In genomic region chr2:9000442-9000841, GRCh38 we compare ENCODE assay signal across 19 cellular contexts. TPM values are rescaled to one million over a fixed set of nuclear protein-coding genes. Genes with fewer than 3 reads are reported as not detected.
DNase-seq lines count a peak whose midpoint lies in the region; ATAC-seq and TF ChIP-seq lines count a peak whose summit lies in the region.
"Had no signal": no experiment of that assay in that cellular context is flagged by ENCODE, and none has a peak within 500 bp of the region (broad histone marks: within the 10 kb centered on the region; RNA-seq: fewer than 3 reads in every experiment).

No MANE protein-coding gene starts in this region.

- H2BK20ac ChIP-seq in IMR-90 (ENCODE audit: low read depth, low read length): no peak overlapping the region

- no peak overlapping the region for H3K27ac ChIP-seq in IMR-90 (ENCODE audit: insufficient read depth, low read length)
- H3K27ac ChIP-seq in VCaP: peak overlapping the region; percentile 89
- H3K27ac ChIP-seq in mucosa of rectum (ENCODE audit: low read depth in 2 of 2, low read length in 2 of 2): peak overlapping the region; percentile 16 to 28
- H3K27ac ChIP-seq: Peyer's patch had no signal

- no peak for ATAC-seq in IMR-90 (ENCODE audit: low read depth)
- ATAC-seq: CD8-positive, alpha-beta T cell; HCT116 had no signal

- H2BK120ac ChIP-seq in IMR-90 (ENCODE audit: low read depth, low read length): no peak overlapping the region

- intact Hi-C loops in Calu3 (cut with micrococcal nuclease; ENCODE audit: unreplicated experiment): loop anchor here (5.0 kb wide), 1 partner anchor 107 kb away; no protein-coding TSS in a partner anchor
- intact Hi-C loops in IMR-90 (cut with micrococcal nuclease): loop anchor here (5.0 kb wide), 1 partner anchor 128 kb away; no protein-coding TSS in a partner anchor

- no peak overlapping the region for H3K4ac ChIP-seq in IMR-90 (ENCODE audit: low read depth, low read length)

- H3K9me3 ChIP-seq in IMR-90 (ENCODE audit: control insufficient read depth, insufficient read depth, low read length) (no peaks in the 10 kb centered on the region), mucosa of rectum (ENCODE audit: control insufficient read depth in 2 of 2, low read length in 2 of 2) (no peaks in the 10 kb centered on the region)
- H3K9me3 ChIP-seq: Peyer's patch had no signal

- H3K18ac ChIP-seq in IMR-90 (ENCODE audit: low read depth, low read length): no peak overlapping the region

- BruUV-seq in Calu3 (replicated peaks; lab: Mats Ljungman, UMichigan): no TSS peak
- no TSS peak for BruUV-seq in IMR-90 (replicated peaks; lab: Mats Ljungman, UMichigan)

- H3K4me3 Mint-ChIP-seq in Calu3 (ENCODE audit: low read depth, unreplicated experiment): peak overlapping the region; percentile 92
- H3K4me3 Mint-ChIP-seq: CD8-positive, alpha-beta T cell had no signal

- no peak overlapping the region for H3K4me2 ChIP-seq in IMR-90 (ENCODE audit: low read depth, low read length)

- no peak overlapping the region for H3K14ac ChIP-seq in IMR-90 (replicated peaks; ENCODE audit: low read depth, low read length)

- H3K27me3 ChIP-seq in IMR-90 (ENCODE audit: control insufficient read depth, insufficient read depth, low read length) (no peaks in the 10 kb centered on the region), mucosa of rectum (ENCODE audit: control insufficient read depth in 2 of 2, insufficient read depth in 2 of 2, low read length in 2 of 2) (no peaks in the 10 kb centered on the region)
- H3K27me3 ChIP-seq: Peyer's patch had no signal

- no peak overlapping the region for H4K91ac ChIP-seq in IMR-90 (ENCODE audit: insufficient read depth, low read depth, low read length)

- TF ChIP-seq CTCF in Calu3 (IDR thresholded peaks at IDR 0.05; ENCODE audit: unreplicated experiment) (no peak), IMR-90 (conservative IDR thresholded peaks at IDR 0.05; ENCODE audit: low read depth, low read length) (no peak), VCaP (conservative IDR thresholded peaks at IDR 0.05) (no peak)

- peaks cover 33 to 73% of the 10 kb centered on the region in 2 experiments for H3K79me1 ChIP-seq in IMR-90 (ENCODE audit: low read depth in 1 of 2, low read length in 2 of 2)

- DNase-seq in Calu3 (no peak), IMR-90 (no peak), HEK293T (ENCODE audit: extremely low spot score) (no peak), H4 (ENCODE audit: low spot score) (no peak), GM19240 (ENCODE audit: insufficient read length, low spot score) (no peak)
- DNase-seq: AML-193; C1 segment of cervical spinal cord; CD8-positive, alpha-beta T cell; DMS79 treated with DMSO at 0.1 percent for 48 hours; GOT3; KBM-7; NCI-H1092; NCI-H1417 treated with DMSO at 0.1 percent for 48 hours; NCI-H2227 treated with DMSO at 0.1 percent for 48 hours; NCI-H526 treated with DMSO at 0.1 percent for 48 hours; Peyer's patch had no signal

- H2AK9ac ChIP-seq in IMR-90 (replicated peaks; ENCODE audit: low read depth, low read length, poor library complexity): no peak overlapping the region

- H3K4me1 ChIP-seq in IMR-90 (ENCODE audit: control insufficient read depth, insufficient read depth, low read length) (peaks cover 5% of the 10 kb centered on the region; the same call in 1 of the 2 replicates), mucosa of rectum (ENCODE audit: control insufficient read depth in 2 of 2, insufficient read depth in 2 of 2, low read length in 2 of 2) (peaks cover 14 to 36% of the 10 kb centered on the region in 2 donors)

- H3K23ac ChIP-seq in IMR-90 (ENCODE audit: low read depth, low read length): peak overlapping the region; percentile 58; the same call in 1 of the 2 replicates

- dilution Hi-C loops in IMR-90 (cut with HindIII; ENCODE audit: low sequenced_read_pairs, unreplicated experiment): no loop called here

- in situ Hi-C loops in IMR-90 (cut with MboI; ENCODE audit: low sequenced_read_pairs): no loop called here

- no peak overlapping the region for H3K4me3 ChIP-seq in IMR-90 (ENCODE audit: insufficient read depth, low read depth, low read length)
- no peak overlapping the region for H3K4me3 ChIP-seq in mucosa of rectum (ENCODE audit: low read length in 2 of 2)
- H3K4me3 ChIP-seq: Peyer's patch had no signal

- TF ChIP-seq RAD21 in IMR-90 (IDR thresholded peaks at IDR 0.05; ENCODE audit: low read length): no peak

- H3K9me1 ChIP-seq in IMR-90 (ENCODE audit: insufficient read depth, low read length): peaks cover 8% of the 10 kb centered on the region

- H2AK5ac ChIP-seq in IMR-90 (ENCODE audit: low read depth, low read length): peak overlapping the region; percentile 78; the same call in 1 of the 2 replicates

- H3K4me1 Mint-ChIP-seq in Calu3 (ENCODE audit: low read depth, unreplicated experiment): peaks cover 43% of the 10 kb centered on the region

- H3K9me3 Mint-ChIP-seq in Calu3 (ENCODE audit: low read depth, unreplicated experiment): no peaks in the 10 kb centered on the region
- H3K9me3 Mint-ChIP-seq: CD8-positive, alpha-beta T cell had no signal

- H3K27me3 Mint-ChIP-seq in Calu3 (ENCODE audit: unreplicated experiment): no peaks in the 10 kb centered on the region

- CTCF ChIA-PET in Calu3 (lab: Charles Lee): no interaction called here
- CTCF ChIA-PET in IMR-90 (lab: Yijun Ruan, JAX): no interaction called here
- CTCF ChIA-PET in HEK293T (lab: Yijun Ruan, JAX): no interaction called here

- H4K20me1 ChIP-seq in IMR-90 (ENCODE audit: insufficient read depth, low read length): peaks cover 8% of the 10 kb centered on the region; the same call in 1 of the 2 replicates

- H2BK15ac ChIP-seq in IMR-90 (ENCODE audit: low read depth, low read length): no peak overlapping the region; the same call in 2 of the 3 replicates

- peaks cover 27% of the 10 kb centered on the region for H3K36me3 Mint-ChIP-seq in Calu3 (ENCODE audit: insufficient read depth, unreplicated experiment)
- H3K36me3 Mint-ChIP-seq: CD8-positive, alpha-beta T cell had no signal

- no peak overlapping the region for H4K5ac ChIP-seq in IMR-90 (ENCODE audit: low read depth, low read length)

- no peak overlapping the region for H2AFZ ChIP-seq in IMR-90 (replicated peaks; ENCODE audit: low read length, poor library complexity)

- peak overlapping the region; percentile 86 for H3K27ac Mint-ChIP-seq in Calu3 (ENCODE audit: unreplicated experiment)
- H3K27ac Mint-ChIP-seq: CD8-positive, alpha-beta T cell had no signal

- POLR2A ChIA-PET in IMR-90 (lab: Charles Lee; ENCODE audit: unreplicated experiment): no interaction called here
- POLR2A ChIA-PET in HEK293T (lab: Yijun Ruan, JAX): no interaction called here

- no peak overlapping the region for H2BK5ac ChIP-seq in IMR-90 (ENCODE audit: low read depth, low read length, poor library complexity, severe bottlenecking)

- WGBS in IMR-90 (ENCODE audit: extremely low coverage in 2 of 2, insufficient read length in 1 of 2), 2 experiments: no CpG with 5 or more reads among the region's 3 CpGs

- H4K8ac ChIP-seq in IMR-90 (ENCODE audit: low read depth in 2 of 2, low read length in 2 of 2): 0 out of 4 replicates have a peak overlapping the region, but pooled peaks of 1 of the 2 experiments have one; percentile 8

- H3K9ac ChIP-seq in IMR-90 (ENCODE audit: low read depth, low read length): no peak overlapping the region
- H3K9ac ChIP-seq in mucosa of rectum (ENCODE audit: low read depth in 1 of 2, low read length in 2 of 2): no peak overlapping the region

- H3K56ac ChIP-seq in IMR-90 (ENCODE audit: extremely low read depth, insufficient read depth, low read length): no peak overlapping the region

- TF ChIP-seq POLR2A in IMR-90 (IDR thresholded peaks at IDR 0.05; ENCODE audit: low read depth, low read length): no peak

- H3K36me3 ChIP-seq in IMR-90 (ENCODE audit: control insufficient read depth, insufficient read depth, low read length): no peaks in the 10 kb centered on the region
- no peaks in the 10 kb centered on the region for H3K36me3 ChIP-seq in mucosa of rectum (ENCODE audit: control insufficient read depth in 2 of 2, insufficient read depth in 2 of 2, low read length in 2 of 2)
- H3K36me3 ChIP-seq: Peyer's patch had no signal

TF ChIP-seq in IMR-90, 13 proteins besides CTCF, POLR2A, EP300 and RAD21 (continues in another document):
- no peak for TF ChIP-seq NFE2L2 (IDR thresholded peaks at IDR 0.05; ENCODE audit: low read depth, low read length)
- no peak for TF ChIP-seq CHD1 (IDR thresholded peaks at IDR 0.05; ENCODE audit: low read depth, low read length)
- no peak for TF ChIP-seq SMC3 (IDR thresholded peaks at IDR 0.05; ENCODE audit: low read depth, low read length)
- TF ChIP-seq FOS (IDR thresholded peaks at IDR 0.05; ENCODE audit: low read depth, low read length): no peak
- no peak for TF ChIP-seq BHLHE40 (IDR thresholded peaks at IDR 0.05; ENCODE audit: low read depth, low read length)
- no peak for TF ChIP-seq MAZ (IDR thresholded peaks at IDR 0.05; ENCODE audit: borderline replicate concordance, low read depth, low read length)

TF ChIP-seq in HEK293T, 16 proteins besides CTCF, POLR2A, EP300 and RAD21:
- TF ChIP-seq NFRKB (IDR thresholded peaks at IDR 0.05): no peak
- no peak for TF ChIP-seq CTBP1 (IDR thresholded peaks at IDR 0.05; ENCODE audit: borderline replicate concordance)
- TF ChIP-seq L3MBTL2 (conservative IDR thresholded peaks at IDR 0.05): no peak
- no peak for TF ChIP-seq SP1 (IDR thresholded peaks at IDR 0.05)
- TF ChIP-seq FOXK2 (IDR thresholded peaks at IDR 0.05): no peak
- TF ChIP-seq PKNOX1 (IDR thresholded peaks at IDR 0.05): no peak
- no peak for TF ChIP-seq BHLHE40 (IDR thresholded peaks at IDR 0.05; ENCODE audit: borderline replicate concordance)
- no peak for TF ChIP-seq ARNT (IDR thresholded peaks at IDR 0.05)
- TF ChIP-seq HDGF (IDR thresholded peaks at IDR 0.05; ENCODE audit: borderline replicate concordance): no peak
- TF ChIP-seq TARDBP (IDR thresholded peaks at IDR 0.05): no peak
- TF ChIP-seq ZNF384 (IDR thresholded peaks at IDR 0.05): no peak

RNA-seq across cellular contexts. Expression of gene MBOAT2, which starts 3.0 kb away (rescaled TPM):
- 36.8 and 40.9 TPM in 2 replicates for total RNA-seq in Calu3 (2022)
- total RNA-seq in IMR-90 (2012; rRNA removed): 91.7 and 102 TPM in 2 replicates
- polyA plus RNA-seq in IMR-90 (2012; rRNA removed): 33.0 and 33.9 TPM in 2 replicates
- 6.0 and 6.4 TPM in 2 replicates for polyA plus RNA-seq in IMR-90 (2012; cell fraction: cytosol; rRNA removed)
- polyA plus RNA-seq in IMR-90 (2012; cell fraction: nucleus; rRNA removed; ENCODE audit: low replicate concordance): 30.6 and 203 TPM in 2 replicates
- 21.3 and 26.9 TPM in 2 replicates for total RNA-seq in H4 (2014; rRNA removed; shearing (Covaris generic))
